In genomic region chr6:40674170-40674569, GRCh38 we compare ENCODE assay signal across 16 cellular contexts.
"Had no signal": no experiment of that assay in that cellular context is flagged by ENCODE, and none has a peak within 500 bp of the region (broad histone marks: within the 10 kb centered on the region; RNA-seq: fewer than 3 reads in every experiment).

No MANE protein-coding gene starts in this region.

- ATAC-seq: activated T-helper 17 cell treated with anti-CD3 and anti-CD28 coated beads, Interleukin-2, amount 50 U/mL, for 72 hours; heart left ventricle; left lung; natural killer cell treated with Interleukin-12 subunit alpha and Interleukin-12 subunit beta and Interleukin-15 and Interleukin-18, amount 100 ng/mL, for 72 hours; right cardiac atrium; stimulated activated naive B cell treated with anti-CD40 and anti-IgM and Interleukin-4, amounts not matched to agents 10 μg/mL and 1 μg/mL and 100 μg/mL, for 72 hours had no signal

- H3K36me3 ChIP-seq: colonic mucosa, heart left ventricle, left lung had no signal

- H3K27me3 ChIP-seq: colonic mucosa, left lung had no signal

- H3K27ac ChIP-seq: colonic mucosa, heart left ventricle, left lung had no signal

- H3K4me1 ChIP-seq: colonic mucosa, heart left ventricle, left lung had no signal

- DNase-seq: activated B cell treated with CpG ODN at 0.5 μM for 24 hours; activated CD4-positive, alpha-beta T cell treated with anti-CD3 and anti-CD28 coated beads, Interleukin-2, amount 10 ng/mL, durations not matched to agents 24 days and 14 days; activated CD8-positive, alpha-beta memory T cell treated with anti-CD3 and anti-CD28 coated beads for 24 hours; activated naive CD4-positive, alpha-beta T cell treated with anti-CD3 and anti-CD28 coated beads for 36 hours; activated T-cell treated with anti-CD3 and anti-CD28 coated beads for 4 hours; colonic mucosa; effector CD4-positive, alpha-beta T cell; heart left ventricle; left lung; occipital lobe; stimulated activated CD4-positive, alpha-beta T cell treated with anti-CD3 and anti-CD28 coated beads, Interleukin-2, amount 100 ng/mL, for 24 hours; stimulated activated naive B cell treated with anti-CD40 and anti-IgM and Interleukin-4, amounts not matched to agents 10 μg/mL and 1 μg/mL and 100 μg/mL, for 72 hours; trophoblast cell had no signal

- H3K9me3 ChIP-seq: colonic mucosa had no signal

- H3K4me3 ChIP-seq: colonic mucosa, heart left ventricle, left lung had no signal
